ENCODE assay signal across 8 cellular contexts in genomic region chr7:12212051-12212485, GRCh38. TPM values are rescaled to one million over a fixed set of nuclear protein-coding genes. Genes with fewer than 3 reads are reported as not detected.
DNase-seq lines count a peak whose midpoint lies in the region; ATAC-seq and TF ChIP-seq lines count a peak whose summit lies in the region.

No MANE protein-coding gene starts in this region.

- no peak for TF ChIP-seq EP300 in ovary (IDR thresholded peaks at IDR 0.05)

- H3K4me1 ChIP-seq in A673 (ENCODE audit: insufficient read depth, low read length, poor library complexity, severe bottlenecking) (peaks cover 10% of the 10 kb centered on the region), HAP-1 (peaks cover 14% of the 10 kb centered on the region), ovary (ENCODE audit: insufficient read depth) (peaks cover 2% of the 10 kb centered on the region)

- in situ Hi-C loops in HAP-1 (cut with MboI; ENCODE audit: low sequenced_read_pairs) = no loop called here

- H3K4me3 ChIP-seq in A673 (ENCODE audit: low read depth, low read length, poor library complexity, severe bottlenecking) (peak overlapping the region; percentile 78), HAP-1 (peak overlapping the region; percentile 52), ovary (peak overlapping the region; percentile 85)

- intact Hi-C loops in A673 (cut with micrococcal nuclease; ENCODE audit: unreplicated experiment) (no loop called here), ovary (cut with DNase I) (no loop called here)

- H3K36me3 ChIP-seq in A673 (ENCODE audit: insufficient read depth, low read length, poor library complexity, severe bottlenecking) = peaks cover under 1% of the 10 kb centered on the region
- 0 out of 2 replicates have a peak, but pooled peaks cover 3% of the 10 kb centered on the region for H3K36me3 ChIP-seq in HAP-1 (replicated peaks)
- no peaks in the 10 kb centered on the region for H3K36me3 ChIP-seq in ovary

- H3K27me3 ChIP-seq in A673 (replicated peaks; ENCODE audit: insufficient read depth, low read depth, low read length, poor library complexity) (no peaks in the 10 kb centered on the region), HAP-1 (ENCODE audit: low read depth) (no peaks in the 10 kb centered on the region), ovary (no peaks in the 10 kb centered on the region)

- peak; percentile 17 for DNase-seq in A673 (ENCODE audit: low spot score)
- DNase-seq in HAP-1 (ENCODE audit: low spot score in 2 of 2) = peak in 1 of 2 experiments; percentile 24
- DNase-seq in SK-N-DZ (ENCODE audit: low spot score) = peak; percentile 86
- DNase-seq in epithelial cell of prostate (ENCODE audit: low read depth, low spot score) = no peak
- no peak for DNase-seq in ovary
- no peak for DNase-seq in AG08395 (ENCODE audit: low spot score)
- DNase-seq in ecto neural progenitor cell (ENCODE audit: low spot score) = no peak

- POLR2A ChIA-PET in A673 (lab: Charles Lee; ENCODE audit: low non-redundant PET) = no interaction called here

- no peak for ATAC-seq in HG03565 (IDR thresholded peaks at IDR 0.05; ENCODE audit: unreplicated experiment)

- WGBS in ovary, 3 donors = 16 to 32% (median 30%) methylated on average over 5 of the region's 5 CpGs

- CTCF ChIA-PET in A673 (lab: Charles Lee) = no interaction called here

- no peak for TF ChIP-seq CTCF in A673 (conservative IDR thresholded peaks at IDR 0.05; ENCODE audit: low read depth, low read length)
- no peak for TF ChIP-seq CTCF in ovary (IDR thresholded peaks at IDR 0.05)

- BruUV-seq in A673 (replicated peaks; lab: Mats Ljungman, UMichigan) = TSS peak; percentile 61

- TF ChIP-seq POLR2A in ovary (IDR thresholded peaks at IDR 0.05) = peak; percentile 12

- H3K27ac ChIP-seq in A673 (ENCODE audit: low read depth, low read length, poor library complexity, severe bottlenecking) (peak overlapping the region; percentile 88), epithelial cell of prostate (peak overlapping the region; percentile 92), ovary (peak overlapping the region in 1 of 2 donors; percentile 86)

- H3K9me3 ChIP-seq in A673 (ENCODE audit: low read depth, low read length, poor library complexity, severe bottlenecking) (no peaks in the 10 kb centered on the region), HAP-1 (no peaks in the 10 kb centered on the region), ovary (no peaks in the 10 kb centered on the region)

RNA-seq across cellular contexts. Expression of gene TMEM106B, which starts 1.0 kb away (rescaled TPM):
- total RNA-seq in A673 (2021) = 34.5 and 37.1 TPM in 2 replicates
- 39.2 and 41.0 TPM in 2 replicates for polyA plus RNA-seq in SK-N-DZ (2014; cell fraction: cytosol; rRNA removed)
- polyA plus RNA-seq in SK-N-DZ (2014; cell fraction: nucleus; rRNA removed) = 10.3 and 15.1 TPM in 2 replicates
- 10 to 100 TPM; 39.2 to 58.8 (median 46.0) TPM for total RNA-seq in ovary
- 10 to 100 TPM; 18.3 to 30.7 TPM for polyA plus RNA-seq in ovary

Comparison
In these comparisons a context has a peak if more than half of its experiments do, and no peak if none do; other contexts are left out.
1. DNase-seq: peak in A673 (single experiment) and SK-N-DZ (single experiment); none in epithelial cell of prostate (single experiment), ovary (0 of 5), AG08395 (single experiment) and ecto neural progenitor cell (single experiment).
2. Peak in every context shown above with its lines, with median percentiles within 50 percentile points of each other: H3K4me3 ChIP-seq.